In genomic region chr6:135647521-135647920, GRCh38 we compare ENCODE assay signal across 12 cellular contexts.
"Had no signal": no experiment of that assay in that cellular context is flagged by ENCODE, and none has a peak within 500 bp of the region (broad histone marks: within the 10 kb centered on the region; RNA-seq: fewer than 3 reads in every experiment).

No MANE protein-coding gene starts in this region.

- H3K27ac Mint-ChIP-seq: activated CD4-positive, alpha-beta T cell treated with anti-CD3 and anti-CD28 coated beads, Interleukin-2, amount 10 ng/mL, durations not matched to agents 7 days and 5 days; endodermal cell; nephron had no signal

- H3K4me1 Mint-ChIP-seq: endodermal cell, nephron had no signal

- ATAC-seq: right lobe of liver, upper lobe of right lung had no signal

- DNase-seq: activated CD4-positive, alpha-beta T cell treated with anti-CD3 and anti-CD28 coated beads, Interleukin-2, amount 10 ng/mL, durations not matched to agents 7 days and 5 days; anterior cingulate cortex; dermis blood vessel endothelial cell; endodermal cell; hippocampal formation; kidney glomerular epithelial cell; mesendoderm; right lobe of liver; SJCRH30; testis; upper lobe of right lung had no signal

- H3K27me3 Mint-ChIP-seq: activated CD4-positive, alpha-beta T cell treated with anti-CD3 and anti-CD28 coated beads, Interleukin-2, amount 10 ng/mL, durations not matched to agents 7 days and 5 days had no signal

- H3K4me3 Mint-ChIP-seq: activated CD4-positive, alpha-beta T cell treated with anti-CD3 and anti-CD28 coated beads, Interleukin-2, amount 10 ng/mL, durations not matched to agents 7 days and 5 days; endodermal cell; nephron had no signal
